1 cellular context compared by ENCODE assay signal in the genomic region with DNA sequence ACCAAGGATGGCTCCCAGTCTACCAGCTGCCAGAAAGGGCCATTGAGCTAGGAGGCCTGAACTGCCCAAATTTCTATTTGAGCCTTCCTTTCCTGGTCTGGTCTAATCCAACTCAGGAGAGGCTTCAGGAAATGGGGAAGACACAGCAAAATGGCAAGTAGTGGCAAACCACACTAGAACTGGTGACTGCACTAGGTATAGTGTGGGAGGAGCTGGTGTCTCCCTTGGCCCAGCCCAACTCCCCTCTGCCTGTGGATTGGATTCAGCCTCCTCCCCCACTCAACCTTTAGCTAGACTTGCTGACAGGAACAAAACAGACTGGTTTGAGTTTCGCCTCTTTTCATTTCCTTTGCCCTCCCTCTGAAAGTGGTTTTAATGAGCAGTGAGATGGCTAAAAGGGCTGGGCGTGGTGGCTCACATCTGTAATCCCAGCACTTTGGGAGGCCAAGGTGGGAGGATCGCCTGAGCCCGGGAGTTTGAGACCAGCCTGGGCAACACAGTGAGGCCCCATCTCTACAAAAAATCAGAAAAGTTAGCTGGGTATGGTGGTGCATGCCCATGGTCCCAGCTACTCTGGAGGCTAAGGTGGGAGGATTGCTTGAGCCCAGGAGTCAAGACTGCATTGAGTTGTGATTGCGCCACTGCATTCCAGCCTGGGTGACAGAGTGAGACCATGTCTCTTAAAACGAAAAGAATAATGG.
TF ChIP-seq lines count a peak whose summit lies in the region.

No MANE protein-coding gene starts in this region.

TF ChIP-seq in HepG2, 621 proteins besides CTCF, POLR2A, EP300 and RAD21:
- TF ChIP-seq ATM (IDR thresholded peaks at IDR 0.05; ENCODE audit: borderline replicate concordance), result no peak
- TF ChIP-seq ZNF20 (CRISPR knock-in tag; IDR thresholded peaks at IDR 0.05), result no peak
- TF ChIP-seq, protein P1, sequence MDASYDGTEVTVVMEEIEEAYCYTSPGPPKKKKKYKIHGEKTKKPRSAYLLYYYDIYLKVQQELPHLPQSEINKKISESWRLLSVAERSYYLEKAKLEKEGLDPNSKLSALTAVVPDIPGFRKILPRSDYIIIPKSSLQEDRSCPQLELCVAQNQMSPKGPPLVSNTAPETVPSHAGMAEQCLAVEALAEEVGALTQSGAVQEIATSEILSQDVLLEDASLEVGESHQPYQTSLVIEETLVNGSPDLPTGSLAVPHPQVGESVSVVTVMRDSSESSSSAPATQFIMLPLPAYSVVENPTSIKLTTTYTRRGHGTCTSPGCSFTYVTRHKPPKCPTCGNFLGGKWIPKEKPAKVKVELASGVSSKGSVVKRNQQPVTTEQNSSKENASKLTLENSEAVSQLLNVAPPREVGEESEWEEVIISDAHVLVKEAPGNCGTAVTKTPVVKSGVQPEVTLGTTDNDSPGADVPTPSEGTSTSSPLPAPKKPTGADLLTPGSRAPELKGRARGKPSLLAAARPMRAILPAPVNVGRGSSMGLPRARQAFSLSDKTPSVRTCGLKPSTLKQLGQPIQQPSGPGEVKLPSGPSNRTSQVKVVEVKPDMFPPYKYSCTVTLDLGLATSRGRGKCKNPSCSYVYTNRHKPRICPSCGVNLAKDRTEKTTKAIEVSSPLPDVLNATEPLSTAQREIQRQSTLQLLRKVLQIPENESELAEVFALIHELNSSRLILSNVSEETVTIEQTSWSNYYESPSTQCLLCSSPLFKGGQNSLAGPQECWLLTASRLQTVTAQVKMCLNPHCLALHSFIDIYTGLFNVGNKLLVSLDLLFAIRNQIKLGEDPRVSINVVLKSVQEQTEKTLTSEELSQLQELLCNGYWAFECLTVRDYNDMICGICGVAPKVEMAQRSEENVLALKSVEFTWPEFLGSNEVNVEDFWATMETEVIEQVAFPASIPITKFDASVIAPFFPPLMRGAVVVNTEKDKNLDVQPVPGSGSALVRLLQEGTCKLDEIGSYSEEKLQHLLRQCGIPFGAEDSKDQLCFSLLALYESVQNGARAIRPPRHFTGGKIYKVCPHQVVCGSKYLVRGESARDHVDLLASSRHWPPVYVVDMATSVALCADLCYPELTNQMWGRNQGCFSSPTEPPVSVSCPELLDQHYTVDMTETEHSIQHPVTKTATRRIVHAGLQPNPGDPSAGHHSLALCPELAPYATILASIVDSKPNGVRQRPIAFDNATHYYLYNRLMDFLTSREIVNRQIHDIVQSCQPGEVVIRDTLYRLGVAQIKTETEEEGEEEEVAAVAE (CRISPR knock-in tag; IDR thresholded peaks at IDR 0.05; ENCODE audit: borderline replicate concordance), result no peak
- TF ChIP-seq ZNF761 (CRISPR knock-in tag; conservative IDR thresholded peaks at IDR 0.05), result 0 out of 2 replicates have a peak, but pooled peaks have one; percentile 48
- TF ChIP-seq ZMAT3 (CRISPR knock-in tag; conservative IDR thresholded peaks at IDR 0.05), result 0 out of 2 replicates have a peak, but pooled peaks have one; percentile 32
- TF ChIP-seq STAT5B (CRISPR knock-in tag; IDR thresholded peaks at IDR 0.05), result no peak
- no peak for TF ChIP-seq AGO2 (optimal IDR thresholded peaks at IDR 0.05; ENCODE audit: low read depth, low read length)
- TF ChIP-seq POLR2G (IDR thresholded peaks at IDR 0.05; ENCODE audit: low read depth, low read length), result peak; percentile 43; the same call in 1 of the 2 replicates
- TF ChIP-seq, protein P2, sequence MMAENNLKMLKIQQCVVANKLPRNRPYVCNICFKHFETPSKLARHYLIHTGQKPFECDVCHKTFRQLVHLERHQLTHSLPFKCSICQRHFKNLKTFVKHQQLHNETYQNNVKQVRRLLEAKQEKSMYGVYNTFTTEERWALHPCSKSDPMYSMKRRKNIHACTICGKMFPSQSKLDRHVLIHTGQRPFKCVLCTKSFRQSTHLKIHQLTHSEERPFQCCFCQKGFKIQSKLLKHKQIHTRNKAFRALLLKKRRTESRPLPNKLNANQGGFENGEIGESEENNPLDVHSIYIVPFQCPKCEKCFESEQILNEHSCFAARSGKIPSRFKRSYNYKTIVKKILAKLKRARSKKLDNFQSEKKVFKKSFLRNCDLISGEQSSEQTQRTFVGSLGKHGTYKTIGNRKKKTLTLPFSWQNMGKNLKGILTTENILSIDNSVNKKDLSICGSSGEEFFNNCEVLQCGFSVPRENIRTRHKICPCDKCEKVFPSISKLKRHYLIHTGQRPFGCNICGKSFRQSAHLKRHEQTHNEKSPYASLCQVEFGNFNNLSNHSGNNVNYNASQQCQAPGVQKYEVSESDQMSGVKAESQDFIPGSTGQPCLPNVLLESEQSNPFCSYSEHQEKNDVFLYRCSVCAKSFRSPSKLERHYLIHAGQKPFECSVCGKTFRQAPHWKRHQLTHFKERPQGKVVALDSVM (CRISPR knock-in tag; IDR thresholded peaks at IDR 0.05), result peak; percentile 67
- TF ChIP-seq, protein P3, sequence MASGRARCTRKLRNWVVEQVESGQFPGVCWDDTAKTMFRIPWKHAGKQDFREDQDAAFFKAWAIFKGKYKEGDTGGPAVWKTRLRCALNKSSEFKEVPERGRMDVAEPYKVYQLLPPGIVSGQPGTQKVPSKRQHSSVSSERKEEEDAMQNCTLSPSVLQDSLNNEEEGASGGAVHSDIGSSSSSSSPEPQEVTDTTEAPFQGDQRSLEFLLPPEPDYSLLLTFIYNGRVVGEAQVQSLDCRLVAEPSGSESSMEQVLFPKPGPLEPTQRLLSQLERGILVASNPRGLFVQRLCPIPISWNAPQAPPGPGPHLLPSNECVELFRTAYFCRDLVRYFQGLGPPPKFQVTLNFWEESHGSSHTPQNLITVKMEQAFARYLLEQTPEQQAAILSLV (CRISPR knock-in tag; IDR thresholded peaks at IDR 0.05; ENCODE audit: borderline replicate concordance), result 0 out of 2 replicates have a peak, but pooled peaks have one; percentile 19
- TF ChIP-seq POLR2AphosphoS2 (IDR thresholded peaks at IDR 0.05; ENCODE audit: low read depth, low read length), result no peak
- TF ChIP-seq EED (CRISPR knock-in tag; IDR thresholded peaks at IDR 0.05), result 0 out of 2 replicates have a peak, but pooled peaks have one; percentile 27
- no peak for TF ChIP-seq GZF1 (CRISPR knock-in tag; IDR thresholded peaks at IDR 0.05)
- TF ChIP-seq HES4 (CRISPR knock-in tag; IDR thresholded peaks at IDR 0.05; ENCODE audit: borderline replicate concordance), result no peak
- TF ChIP-seq KDM6A (CRISPR knock-in tag; IDR thresholded peaks at IDR 0.05; ENCODE audit: low read depth), result no peak
- no peak for TF ChIP-seq MAZ (IDR thresholded peaks at IDR 0.05; ENCODE audit: borderline replicate concordance, low read depth, low read length)
- 0 out of 2 replicates have a peak, but pooled peaks have one; percentile 30 for TF ChIP-seq MAZ (CRISPR knock-in tag; IDR thresholded peaks at IDR 0.05; ENCODE audit: low read depth)
- TF ChIP-seq SAFB2 (CRISPR knock-in tag; IDR thresholded peaks at IDR 0.05; ENCODE audit: borderline replicate concordance, low read depth), result no peak
- 0 out of 2 replicates have a peak, but pooled peaks have one; percentile 22 for TF ChIP-seq ZNF788 (CRISPR knock-in tag; IDR thresholded peaks at IDR 0.05; ENCODE audit: borderline replicate concordance)
- 0 out of 2 replicates have a peak, but pooled peaks have one; percentile 7 for TF ChIP-seq CENPT (CRISPR knock-in tag; IDR thresholded peaks at IDR 0.05; ENCODE audit: low read depth)
- peak; percentile 70 for TF ChIP-seq CEBPG (CRISPR knock-in tag; IDR thresholded peaks at IDR 0.05)
- no peak for TF ChIP-seq ZNF350 (CRISPR knock-in tag; IDR thresholded peaks at IDR 0.05; ENCODE audit: borderline replicate concordance, low read depth)
- 0 out of 2 replicates have a peak, but pooled peaks have one; percentile 52 for TF ChIP-seq ZNF670 (CRISPR knock-in tag; IDR thresholded peaks at IDR 0.05; ENCODE audit: borderline replicate concordance)
- peak; percentile 74; the same call in 1 of the 2 replicates for TF ChIP-seq NRL (CRISPR knock-in tag; IDR thresholded peaks at IDR 0.05; ENCODE audit: borderline replicate concordance)
- TF ChIP-seq ZNF451 (CRISPR knock-in tag; IDR thresholded peaks at IDR 0.05), result no peak
- TF ChIP-seq TARDBP (CRISPR knock-in tag; IDR thresholded peaks at IDR 0.05), result no peak
- TF ChIP-seq, protein P4, sequence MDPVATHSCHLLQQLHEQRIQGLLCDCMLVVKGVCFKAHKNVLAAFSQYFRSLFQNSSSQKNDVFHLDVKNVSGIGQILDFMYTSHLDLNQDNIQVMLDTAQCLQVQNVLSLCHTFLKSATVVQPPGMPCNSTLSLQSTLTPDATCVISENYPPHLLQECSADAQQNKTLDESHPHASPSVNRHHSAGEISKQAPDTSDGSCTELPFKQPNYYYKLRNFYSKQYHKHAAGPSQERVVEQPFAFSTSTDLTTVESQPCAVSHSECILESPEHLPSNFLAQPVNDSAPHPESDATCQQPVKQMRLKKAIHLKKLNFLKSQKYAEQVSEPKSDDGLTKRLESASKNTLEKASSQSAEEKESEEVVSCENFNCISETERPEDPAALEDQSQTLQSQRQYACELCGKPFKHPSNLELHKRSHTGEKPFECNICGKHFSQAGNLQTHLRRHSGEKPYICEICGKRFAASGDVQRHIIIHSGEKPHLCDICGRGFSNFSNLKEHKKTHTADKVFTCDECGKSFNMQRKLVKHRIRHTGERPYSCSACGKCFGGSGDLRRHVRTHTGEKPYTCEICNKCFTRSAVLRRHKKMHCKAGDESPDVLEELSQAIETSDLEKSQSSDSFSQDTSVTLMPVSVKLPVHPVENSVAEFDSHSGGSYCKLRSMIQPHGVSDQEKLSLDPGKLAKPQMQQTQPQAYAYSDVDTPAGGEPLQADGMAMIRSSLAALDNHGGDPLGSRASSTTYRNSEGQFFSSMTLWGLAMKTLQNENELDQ (CRISPR knock-in tag; IDR thresholded peaks at IDR 0.05; ENCODE audit: borderline replicate concordance), result no peak
- peak; percentile 66; the same call in 1 of the 2 replicates for TF ChIP-seq CEBPB (IDR thresholded peaks at IDR 0.05; ENCODE audit: borderline replicate concordance, low read depth, low read length)
- TF ChIP-seq ZNF121 (CRISPR knock-in tag; IDR thresholded peaks at IDR 0.05), result peak; percentile 54; the same call in 1 of the 2 replicates
- TF ChIP-seq FOXC1 (CRISPR knock-in tag; IDR thresholded peaks at IDR 0.05; ENCODE audit: borderline replicate concordance), result no peak
- 0 out of 2 replicates have a peak, but pooled peaks have one; percentile 36 for TF ChIP-seq HDAC1 (CRISPR knock-in tag; IDR thresholded peaks at IDR 0.05)
- TF ChIP-seq TEAD3 (CRISPR knock-in tag; optimal IDR thresholded peaks at IDR 0.05; ENCODE audit: borderline replicate concordance), result peak; percentile 73
- 0 out of 2 replicates have a peak, but pooled peaks have one; percentile 42 for TF ChIP-seq ZFP82 (CRISPR knock-in tag; IDR thresholded peaks at IDR 0.05; ENCODE audit: borderline replicate concordance)
- peak; percentile 13; the same call in 1 of the 2 replicates for TF ChIP-seq POLR2AphosphoS5 (IDR thresholded peaks at IDR 0.05; ENCODE audit: low read depth, low read length)
- TF ChIP-seq, protein P5, sequence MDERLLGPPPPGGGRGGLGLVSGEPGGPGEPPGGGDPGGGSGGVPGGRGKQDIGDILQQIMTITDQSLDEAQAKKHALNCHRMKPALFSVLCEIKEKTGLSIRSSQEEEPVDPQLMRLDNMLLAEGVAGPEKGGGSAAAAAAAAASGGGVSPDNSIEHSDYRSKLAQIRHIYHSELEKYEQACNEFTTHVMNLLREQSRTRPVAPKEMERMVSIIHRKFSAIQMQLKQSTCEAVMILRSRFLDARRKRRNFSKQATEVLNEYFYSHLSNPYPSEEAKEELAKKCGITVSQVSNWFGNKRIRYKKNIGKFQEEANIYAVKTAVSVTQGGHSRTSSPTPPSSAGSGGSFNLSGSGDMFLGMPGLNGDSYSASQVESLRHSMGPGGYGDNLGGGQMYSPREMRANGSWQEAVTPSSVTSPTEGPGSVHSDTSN (CRISPR knock-in tag; IDR thresholded peaks at IDR 0.05), result no peak
- no peak for TF ChIP-seq CREM (IDR thresholded peaks at IDR 0.05)
- TF ChIP-seq CREM (CRISPR knock-in tag; IDR thresholded peaks at IDR 0.05), result no peak
- TF ChIP-seq NR2F2 (IDR thresholded peaks at IDR 0.05; ENCODE audit: borderline replicate concordance, low read depth), result 0 out of 2 replicates have a peak, but pooled peaks have one; percentile 11
